Comparison of ENCODE assay signal across 25 cellular contexts in the genomic region with DNA sequence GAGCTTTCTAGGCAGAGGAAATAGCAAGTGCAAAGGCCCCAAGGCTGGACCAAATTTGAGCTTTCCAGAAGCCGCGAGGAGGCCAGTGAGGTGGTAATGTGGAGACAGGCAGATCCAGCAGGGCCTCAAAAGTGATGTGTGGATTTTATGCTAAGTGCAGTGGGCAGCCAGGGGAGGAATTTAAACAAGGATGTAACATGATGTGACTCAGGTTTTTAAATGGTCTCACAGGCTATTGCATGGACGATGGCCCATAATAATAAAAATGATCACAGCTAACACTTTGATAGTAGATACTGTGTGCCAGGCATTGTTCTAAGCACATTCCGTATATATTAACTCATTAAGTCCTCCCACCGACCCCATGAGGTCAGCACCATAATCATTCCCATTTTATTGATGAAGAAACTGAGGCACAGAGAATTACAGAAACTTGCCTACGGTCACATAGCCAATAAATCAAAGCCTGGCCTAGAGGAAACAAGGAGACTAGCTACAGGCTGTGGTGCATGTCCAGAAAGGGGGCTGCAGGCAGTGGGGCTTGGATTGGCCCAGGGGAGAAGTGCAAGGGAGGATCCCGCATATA. TPM values are rescaled to one million over a fixed set of nuclear protein-coding genes. Genes with fewer than 3 reads are reported as not detected.
A peak's percentile ranks its signal among the peaks of the same experiment; 100 is the strongest.
DNase-seq lines count a peak whose midpoint lies in the region; ATAC-seq, FAIRE-seq and TF ChIP-seq lines count a peak whose summit lies in the region.
"Had no signal": no experiment of that assay in that cellular context is flagged by ENCODE, and none has a peak within 500 bp of the region (broad histone marks: within the 10 kb centered on the region; RNA-seq: fewer than 3 reads in every experiment).

No MANE protein-coding gene starts in this region.

- H3K4me2 ChIP-seq in HepG2 (ENCODE audit: low read depth, low read length): no peak overlapping the region
- H3K4me2 ChIP-seq: hepatocyte had no signal

- ATAC-seq in HepG2 (no peak), right lobe of liver (no peak), GM18505 (IDR thresholded peaks at IDR 0.05; ENCODE audit: unreplicated experiment) (no peak)

- peak overlapping the region; percentile 95 for H3K27ac Mint-ChIP-seq in activated naive CD8-positive, alpha-beta T cell treated with anti-CD3 and anti-CD28 coated beads for 36 hours

- H3K9ac ChIP-seq in HepG2 (ENCODE audit: insufficient read depth, low read depth, low read length): no peak overlapping the region

- TF ChIP-seq CTCF in HepG2 (CRISPR knock-in tag; IDR thresholded peaks at IDR 0.05): no peak
- no peak for TF ChIP-seq CTCF in right lobe of liver (IDR thresholded peaks at IDR 0.05)
- no peak for TF ChIP-seq CTCF in fibroblast of pulmonary artery (IDR thresholded peaks at IDR 0.05; ENCODE audit: low read length, missing control alignments)

- peaks cover 2 to 19% of the 10 kb centered on the region in 2 experiments; a peak in 3 of 5 replicates for H3K27me3 ChIP-seq in HepG2 (ENCODE audit: control insufficient read depth in 1 of 2, insufficient read depth in 2 of 2, low read length in 2 of 2)
- no peaks in the 10 kb centered on the region for H3K27me3 ChIP-seq in right lobe of liver
- H3K27me3 ChIP-seq: hepatocyte, upper lobe of left lung had no signal

- POLR2A ChIA-PET in HepG2 (lab: Yijun Ruan, JAX): no interaction called here

- no peaks in the 10 kb centered on the region for H3K36me3 ChIP-seq in HepG2 (replicated peaks in 1 of 2; ENCODE audit: control insufficient read depth in 1 of 2, insufficient read depth in 2 of 2, low read length in 2 of 2)
- no peaks in the 10 kb centered on the region for H3K36me3 ChIP-seq in right lobe of liver
- H3K36me3 ChIP-seq: upper lobe of left lung had no signal

- no peaks in the 10 kb centered on the region for H3K79me2 ChIP-seq in HepG2 (ENCODE audit: insufficient read depth, low read length)
- H3K79me2 ChIP-seq: hepatocyte had no signal

- peaks cover 26% of the 10 kb centered on the region for H3K4me1 Mint-ChIP-seq in activated naive CD8-positive, alpha-beta T cell treated with anti-CD3 and anti-CD28 coated beads for 36 hours

- H3K9me3 Mint-ChIP-seq in activated naive CD8-positive, alpha-beta T cell treated with anti-CD3 and anti-CD28 coated beads for 36 hours: peaks cover 2% of the 10 kb centered on the region
- H3K9me3 Mint-ChIP-seq: central memory CD8-positive, alpha-beta T cell; endodermal cell had no signal

- H4K20me1 ChIP-seq in HepG2 (ENCODE audit: insufficient read depth, low read length): no peaks in the 10 kb centered on the region

- no peak overlapping the region for H3K27ac ChIP-seq in HepG2 (ENCODE audit: extremely low read length, insufficient read depth, low read length)
- H3K27ac ChIP-seq in right lobe of liver: no peak overlapping the region
- H3K27ac ChIP-seq: C4-2B, hepatocyte, upper lobe of left lung had no signal

- intact Hi-C loops in HepG2 (cut with micrococcal nuclease; ENCODE audit: unreplicated experiment): no loop called here
- intact Hi-C loops in right lobe of liver (cut with DNase I): no loop called here

- in situ Hi-C loops in HepG2 (cut with HindIII; ENCODE audit: extremely low pct_ligation_motif_present, low pct_unique_long_range_greater_than_20kb): no loop called here

- no peaks in the 10 kb centered on the region for H3K9me3 ChIP-seq in HepG2 (ENCODE audit: low read length)
- H3K9me3 ChIP-seq in right lobe of liver: no peaks in the 10 kb centered on the region
- H3K9me3 ChIP-seq: upper lobe of left lung had no signal

- FAIRE-seq in HepG2 (lab: Jason Lieb, UNC): no peak

- H2AFZ ChIP-seq in HepG2 (ENCODE audit: low read length): no peak overlapping the region
- H2AFZ ChIP-seq: hepatocyte had no signal

- peaks cover 2% of the 10 kb centered on the region for H3K36me3 Mint-ChIP-seq in activated naive CD8-positive, alpha-beta T cell treated with anti-CD3 and anti-CD28 coated beads for 36 hours

- TF ChIP-seq RAD21 in HepG2 (CRISPR knock-in tag; IDR thresholded peaks at IDR 0.05): no peak

- 41% methylated on average over 7 of the region's 7 CpGs for WGBS in HepG2 (ENCODE audit: low lambda C conversion rate)
- WGBS in right lobe of liver (ENCODE audit: insufficient coverage, low coverage, low lambda C conversion rate, missing lambda C conversion rate): 73% methylated on average over 4 of the region's 7 CpGs

- no peak overlapping the region for H3K4me3 ChIP-seq in HepG2 (replicated peaks in 1 of 3; ENCODE audit: insufficient read depth in 1 of 3, low read depth in 2 of 3, low read length in 3 of 3)
- no peak overlapping the region for H3K4me3 ChIP-seq in right lobe of liver
- H3K4me3 ChIP-seq in fibroblast of pulmonary artery (replicated peaks; ENCODE audit: low read depth, low read length): no peak overlapping the region
- H3K4me3 ChIP-seq: hepatocyte, upper lobe of left lung had no signal

- no peaks in the 10 kb centered on the region for H3K27me3 Mint-ChIP-seq in activated naive CD8-positive, alpha-beta T cell treated with anti-CD3 and anti-CD28 coated beads for 36 hours
- H3K27me3 Mint-ChIP-seq: central memory CD8-positive, alpha-beta T cell had no signal

- peaks cover 7% of the 10 kb centered on the region for H3K4me1 ChIP-seq in HepG2 (ENCODE audit: insufficient read depth, low read length)
- peaks cover 0 to 14% (median 3%) of the 10 kb centered on the region in 4 donors for H3K4me1 ChIP-seq in right lobe of liver

- H3K4me3 Mint-ChIP-seq in activated naive CD8-positive, alpha-beta T cell treated with anti-CD3 and anti-CD28 coated beads for 36 hours: no peak overlapping the region
- H3K4me3 Mint-ChIP-seq: central memory CD8-positive, alpha-beta T cell; endodermal cell had no signal

- CTCF ChIA-PET in HepG2 (lab: Yijun Ruan, JAX; ENCODE audit: low intra/inter-chr PET ratio, low total read pairs): no interaction called here

- BruUV-seq in HepG2 (replicated peaks; lab: Mats Ljungman, UMichigan): no TSS peak

- DNase-seq in HepG2 (ENCODE audit: low spot score): no peak
- no peak for DNase-seq in right lobe of liver
- DNase-seq in activated naive CD8-positive, alpha-beta T cell treated with anti-CD3 and anti-CD28 coated beads for 36 hours: no peak
- peak; percentile 47 for DNase-seq in fibroblast of pulmonary artery (ENCODE audit: low read depth)
- no peak for DNase-seq in NCI-H524 (lab: John Stamatoyannopoulos, UW)
- DNase-seq in NCI-H524 treated with DMSO at 0.1 percent for 48 hours (lab: John Stamatoyannopoulos, UW): no peak
- DNase-seq in cortex of kidney (lab: John Stamatoyannopoulos, UW): no peak
- DNase-seq: ACHN; activated CD4-positive, alpha-beta T cell treated with anti-CD3 and anti-CD28 coated beads for 1 hour; activated effector memory CD4-positive, alpha-beta T cell treated with Interleukin-2 at 50 U/mL for 16 hours; amniotic stem cell; DMS 273 treated with DMSO at 0.1 percent for 48 hours; islet precursor cell; KG1; mammary epithelial cell; NCI-H1048; NCI-H2029 treated with DMSO at 0.1 percent for 48 hours; NK-92 treated with Interleukin-12 subunit alpha and Interleukin-12 subunit beta, amount 100 ng/mL, for 24 hours; stimulated activated CD4-positive, alpha-beta T cell treated with anti-CD3 and anti-CD28 coated beads, Interleukin-2, amount 100 ng/mL, for 24 hours had no signal

- TF ChIP-seq EP300 in HepG2 (IDR thresholded peaks at IDR 0.05; ENCODE audit: low read depth in 2 of 2, low read length in 2 of 2) (no peak), HepG2 (CRISPR knock-in tag; IDR thresholded peaks at IDR 0.05; ENCODE audit: borderline replicate concordance) (no peak)

- TF ChIP-seq POLR2A in HepG2 (IDR thresholded peaks at IDR 0.05; ENCODE audit: insufficient read depth in 1 of 2, low read depth in 2 of 2, low read length in 2 of 2): no peak
- no peak for TF ChIP-seq POLR2A in right lobe of liver (IDR thresholded peaks at IDR 0.05)
- no peak for TF ChIP-seq POLR2A in GM18505 (IDR thresholded peaks at IDR 0.05; ENCODE audit: borderline replicate concordance, extremely low read depth, insufficient read depth, insufficient read length)

TF ChIP-seq in HepG2, 621 proteins besides CTCF, POLR2A, EP300 and RAD21:
- TF ChIP-seq KDM1A (CRISPR knock-in tag; IDR thresholded peaks at IDR 0.05) (no peak), ZNF629 (CRISPR knock-in tag; conservative IDR thresholded peaks at IDR 0.05) (peak; percentile 73)

RNA-seq across cellular contexts. Expression of a gene that starts 18.0 kb away (rescaled TPM):
- total RNA-seq in HepG2 (2016; rRNA removed; fragmentation: Illumina TruSeq; extraction: Trizol) (0.02 and 0.06 TPM in 2 replicates), right lobe of liver (10 to 100 TPM in 2 of 6 experiments, 1 to 10 TPM in 4; 4.4 to 11.1 (median 8.7) TPM)
- total RNA-seq in HepG2 (2016; cell fraction: cytosol; rRNA removed; fragmentation: Illumina TruSeq; extraction: Trizol; ENCODE audit: low read depth): under 0.01 TPM in 1 of 2 replicates, not detected in the other
- total RNA-seq in HepG2 (2016; cell fraction: insoluble cytoplasmic fraction; rRNA removed; fragmentation: Illumina TruSeq; extraction: Trizol): 0.02 TPM in 1 of 2 replicates, not detected in the other
- 0.03 and 0.56 TPM in 2 replicates for total RNA-seq in HepG2 (2016; cell fraction: membrane; rRNA removed; fragmentation: Illumina TruSeq; extraction: Trizol)
- not detected in 2 replicates for total RNA-seq in HepG2 (2016; cell fraction: nucleus; rRNA removed; fragmentation: Illumina TruSeq; extraction: Trizol)
- polyA plus RNA-seq in HepG2 (2011; rRNA removed): 0.04 and 0.05 TPM in 2 replicates
- polyA plus RNA-seq in HepG2 (2011; cell fraction: cytosol; rRNA removed): 0.03 and 0.07 TPM in 2 replicates
- polyA plus RNA-seq in HepG2 (2011; cell fraction: nucleus; rRNA removed): 0.17 and 0.19 TPM in 2 replicates
- 0.03 and 0.05 TPM in 2 replicates for polyA plus RNA-seq in HepG2 (2012)
- 0.02 TPM in 1 of 2 replicates, not detected in the other for polyA plus RNA-seq in HepG2 (2016; cell fraction: cytosol; fragmentation: Illumina TruSeq; extraction: Trizol; ENCODE audit: low read depth)
- not detected in 2 replicates for polyA plus RNA-seq in HepG2 (2016; cell fraction: insoluble cytoplasmic fraction; fragmentation: Illumina TruSeq; extraction: Trizol; ENCODE audit: low read depth)
- not detected in 2 replicates for polyA plus RNA-seq in HepG2 (2016; cell fraction: membrane; fragmentation: Illumina TruSeq; extraction: Trizol; ENCODE audit: low read depth)
- not detected in 2 replicates for polyA plus RNA-seq in HepG2 (2016; cell fraction: nucleus; fragmentation: Illumina TruSeq; extraction: Trizol; ENCODE audit: insufficient read depth, low read depth)
- 0.08 and 15.2 TPM in 2 replicates for polyA minus RNA-seq in HepG2 (2011; rRNA and poly(A)+ RNA removed; ENCODE audit: low replicate concordance)
- 0.20 and 0.44 TPM in 2 replicates for polyA minus RNA-seq in HepG2 (2011; cell fraction: cytosol; rRNA and poly(A)+ RNA removed)
- 0.12 and 0.13 TPM in 2 replicates for polyA minus RNA-seq in HepG2 (2011; cell fraction: nucleus; rRNA and poly(A)+ RNA removed)
- total RNA-seq in activated naive CD8-positive, alpha-beta T cell treated with anti-CD3 and anti-CD28 coated beads for 36 hours: 10 to 100 TPM; 76.8 to 77.1 TPM

Comparison
In these comparisons a context has a peak if more than half of its experiments do, and no peak if none do; other contexts are left out.
1. RNA of a gene that starts 18.0 kb away (total RNA-seq): 76.8 to 77.1 TPM in activated naive CD8-positive, alpha-beta T cell treated with anti-CD3 and anti-CD28 coated beads for 36 hours; 4.4 to 11.1 TPM in right lobe of liver and under 0.01 to 0.56 TPM in HepG2; every median in the first group is over 4 times any median in the second.